7 cellular contexts compared by ENCODE assay signal in genomic region chr6:31597006-31597405, GRCh38. TPM values are rescaled to one million over a fixed set of nuclear protein-coding genes. Genes with fewer than 3 reads are reported as not detected.
A peak's percentile ranks its signal among the peaks of the same experiment; 100 is the strongest.
DNase-seq lines count a peak whose midpoint lies in the region; ATAC-seq and TF ChIP-seq lines count a peak whose summit lies in the region.
"Had no signal": no experiment of that assay in that cellular context is flagged by ENCODE, and none has a peak within 500 bp of the region (broad histone marks: within the 10 kb centered on the region; RNA-seq: fewer than 3 reads in every experiment).

No MANE protein-coding gene starts in this region.

- CTCF ChIA-PET in Caco-2 (lab: Charles Lee): interaction anchor here (0.5 to 4.8 kb wide), 8 partner anchors 11 to 50 kb away, joined by 3 to 80 read pairs (median 4); partner anchors contain the start of genes LST1, LTB and NFKBIL1

- no peaks in the 10 kb centered on the region for H4K20me1 ChIP-seq in MM.1S (ENCODE audit: insufficient read depth, low read length)

- no peak overlapping the region for H3K27ac ChIP-seq in MM.1S (ENCODE audit: low read length)
- H3K27ac ChIP-seq: SJSA1 had no signal

- H3K4me1 Mint-ChIP-seq in Caco-2 (ENCODE audit: low read depth, unreplicated experiment) (peaks cover 5% of the 10 kb centered on the region), neural crest cell (peaks cover 6% of the 10 kb centered on the region)
- H3K4me1 Mint-ChIP-seq in activated naive CD4-positive, alpha-beta T cell treated with anti-CD3 and anti-CD28 coated beads, Interleukin-2, amount 50 U/mL, for 24 hours: peaks cover 54% of the 10 kb centered on the region

- peak in 1 of 2 experiments; percentile 52 for DNase-seq in Caco-2
- DNase-seq in MM.1S: peak; percentile 30
- DNase-seq in neural crest cell (ENCODE audit: low read depth, low spot score): no peak
- no peak for DNase-seq in islet precursor cell

- no peaks in the 10 kb centered on the region for H3F3A ChIP-seq in MM.1S (ENCODE audit: insufficient read depth, low read length)

- H3K36me3 ChIP-seq in Caco-2 (ENCODE audit: control insufficient read depth, insufficient read depth, low read length) (no peaks in the 10 kb centered on the region), MM.1S (replicated peaks; ENCODE audit: insufficient read depth, low read length) (no peaks in the 10 kb centered on the region)
- H3K36me3 ChIP-seq: SJSA1 had no signal

- H3K4me3 Mint-ChIP-seq in Caco-2 (ENCODE audit: unreplicated experiment): no peak overlapping the region
- H3K4me3 Mint-ChIP-seq in activated naive CD4-positive, alpha-beta T cell treated with anti-CD3 and anti-CD28 coated beads, Interleukin-2, amount 50 U/mL, for 24 hours: peak overlapping the region; percentile 37
- no peak overlapping the region for H3K4me3 Mint-ChIP-seq in neural crest cell

- ATAC-seq in GM18519 (IDR thresholded peaks at IDR 0.05; ENCODE audit: low FRiP score, unreplicated experiment): no peak

- no peaks in the 10 kb centered on the region for H3K79me2 ChIP-seq in MM.1S (ENCODE audit: low read length)

- no peak overlapping the region for H3K4me2 ChIP-seq in MM.1S (ENCODE audit: low read depth, low read length)

- POLR2A ChIA-PET in Caco-2 (lab: Charles Lee): no interaction called here

- H3K9ac ChIP-seq in MM.1S (ENCODE audit: low read length): no peak overlapping the region

- no peaks in the 10 kb centered on the region for H3K4me1 ChIP-seq in Caco-2
- no peaks in the 10 kb centered on the region for H3K4me1 ChIP-seq in MM.1S (ENCODE audit: low read length)
- H3K4me1 ChIP-seq: SJSA1 had no signal

- H3K4me3 ChIP-seq in Caco-2 (ENCODE audit: low read depth, low read length) (no peak overlapping the region), MM.1S (ENCODE audit: low read length) (no peak overlapping the region)
- H3K4me3 ChIP-seq: SJSA1 had no signal

- no peak overlapping the region for H3K27ac Mint-ChIP-seq in Caco-2 (ENCODE audit: unreplicated experiment)
- peak overlapping the region; percentile 25 for H3K27ac Mint-ChIP-seq in activated naive CD4-positive, alpha-beta T cell treated with anti-CD3 and anti-CD28 coated beads, Interleukin-2, amount 50 U/mL, for 24 hours
- no peak overlapping the region for H3K27ac Mint-ChIP-seq in neural crest cell (ENCODE audit: unreplicated experiment)

- intact Hi-C loops in Caco-2 (cut with micrococcal nuclease; ENCODE audit: unreplicated experiment): no loop called here

- TF ChIP-seq CTCF in Caco-2 (IDR thresholded peaks at IDR 0.05; ENCODE audit: insufficient read depth in 1 of 2, low read depth in 1 of 2, low read length in 1 of 2, severe bottlenecking in 1 of 2, unreplicated experiment in 1 of 2) (peak; percentile 34 to 38), MM.1S (IDR thresholded peaks at IDR 0.05; ENCODE audit: low read length) (peak; percentile 48), neural crest cell (conservative IDR thresholded peaks at IDR 0.05) (peak; percentile 58)

- H3K9me3 Mint-ChIP-seq in Caco-2 (ENCODE audit: unreplicated experiment): no peaks in the 10 kb centered on the region
- no peaks in the 10 kb centered on the region for H3K9me3 Mint-ChIP-seq in activated naive CD4-positive, alpha-beta T cell treated with anti-CD3 and anti-CD28 coated beads, Interleukin-2, amount 50 U/mL, for 24 hours
- H3K9me3 Mint-ChIP-seq in neural crest cell: no peaks in the 10 kb centered on the region

- no TSS peak for BruUV-seq in Caco-2 (replicated peaks; lab: Mats Ljungman, UMichigan)

- H3K27me3 Mint-ChIP-seq in Caco-2 (ENCODE audit: insufficient read depth, unreplicated experiment) (no peaks in the 10 kb centered on the region), neural crest cell (ENCODE audit: low read depth) (no peaks in the 10 kb centered on the region)
- no peaks in the 10 kb centered on the region for H3K27me3 Mint-ChIP-seq in activated naive CD4-positive, alpha-beta T cell treated with anti-CD3 and anti-CD28 coated beads, Interleukin-2, amount 50 U/mL, for 24 hours

- no peaks in the 10 kb centered on the region for H3K9me2 ChIP-seq in MM.1S (replicated peaks; ENCODE audit: insufficient read depth, low read length)

- no peaks in the 10 kb centered on the region for H3K36me3 Mint-ChIP-seq in Caco-2 (ENCODE audit: insufficient read depth, unreplicated experiment)
- H3K36me3 Mint-ChIP-seq in activated naive CD4-positive, alpha-beta T cell treated with anti-CD3 and anti-CD28 coated beads, Interleukin-2, amount 50 U/mL, for 24 hours: no peaks in the 10 kb centered on the region
- no peaks in the 10 kb centered on the region for H3K36me3 Mint-ChIP-seq in neural crest cell (ENCODE audit: low read depth)

- H3K9me3 ChIP-seq in Caco-2: no peaks in the 10 kb centered on the region
- no peaks in the 10 kb centered on the region for H3K9me3 ChIP-seq in MM.1S (replicated peaks; ENCODE audit: insufficient read depth, low read length)
- H3K9me3 ChIP-seq: SJSA1 had no signal

- no peak overlapping the region for H2AFZ ChIP-seq in MM.1S (ENCODE audit: low read length)

- no peaks in the 10 kb centered on the region for H3K27me3 ChIP-seq in Caco-2 (replicated peaks; ENCODE audit: control insufficient read depth, insufficient read depth, low read length)
- no peaks in the 10 kb centered on the region for H3K27me3 ChIP-seq in MM.1S (replicated peaks; ENCODE audit: insufficient read depth, low read length)
- H3K27me3 ChIP-seq: SJSA1 had no signal

RNA-seq across cellular contexts. Expression of gene NCR3, which starts 4.2 kb away (rescaled TPM):
- total RNA-seq in Caco-2 (2022) (not detected in 2 replicates), neural crest cell (not detected in 2 replicates)
- total RNA-seq: SJSA1 had no signal

RNA-seq across cellular contexts. Expression of gene LST1, which starts 10.9 kb away (rescaled TPM):
- total RNA-seq in Caco-2 (2022): not detected in 2 replicates
- total RNA-seq in neural crest cell: not detected in 2 replicates
- total RNA-seq: SJSA1 had no signal

RNA-seq across cellular contexts. Expression of gene LTB, which starts 14.8 kb away (rescaled TPM):
- total RNA-seq in Caco-2 (2022): not detected in 2 replicates
- not detected in 2 replicates for total RNA-seq in neural crest cell
- total RNA-seq: SJSA1 had no signal

RNA-seq across cellular contexts. Expression of gene AIF1, which starts 18.0 kb away (rescaled TPM):
- 2.2 and 2.7 TPM in 2 replicates for total RNA-seq in Caco-2 (2022)
- not detected in 2 replicates for total RNA-seq in neural crest cell
- total RNA-seq: SJSA1 had no signal

RNA-seq across cellular contexts. Expression of gene TNF, which starts 21.6 kb away (rescaled TPM):
- not detected in 2 replicates for total RNA-seq in Caco-2 (2022)
- not detected in 2 replicates for total RNA-seq in neural crest cell
- total RNA-seq: SJSA1 had no signal
